In genomic region chr4:35106091-35106734, GRCh38 we compare ENCODE assay signal across 22 cellular contexts.
"Had no signal": no experiment of that assay in that cellular context is flagged by ENCODE, and none has a peak within 500 bp of the region (broad histone marks: within the 10 kb centered on the region; RNA-seq: fewer than 3 reads in every experiment).

No MANE protein-coding gene starts in this region.

- H3K36me3 ChIP-seq: ascending aorta, left lung, tibial artery, vagina had no signal

- H3K27me3 Mint-ChIP-seq: activated B cell treated with CpG ODN at 0.5 μM for 24 hours; activated CD4-positive, alpha-beta memory T cell treated with anti-CD3 and anti-CD28 coated beads, Interleukin-2, amount 10 ng/mL, durations not matched to agents 7 days and 5 days; activated CD8-positive, alpha-beta memory T cell treated with anti-CD3 and anti-CD28 coated beads, Interleukin-2, amount 10 ng/mL, durations not matched to agents 7 days and 5 days; activated naive CD4-positive, alpha-beta T cell treated with anti-CD3 and anti-CD28 coated beads, Interleukin-2, amount 50 U/mL, for 24 hours; activated T-cell treated with anti-CD3 and anti-CD28 coated beads, Interleukin-2, amount 50 U/mL, for 24 hours had no signal

- H3K4me1 ChIP-seq: ascending aorta, left lung, psoas muscle, tibial artery, vagina had no signal

- H3K4me3 ChIP-seq: ascending aorta, coronary artery, left lung, psoas muscle, tibial artery, vagina had no signal

- H3K27ac ChIP-seq: ascending aorta, coronary artery, left lung, psoas muscle, tibial artery, vagina had no signal

- DNase-seq: activated B cell treated with CpG ODN at 0.5 μM for 24 hours; activated CD4-positive, alpha-beta memory T cell treated with anti-CD3 and anti-CD28 coated beads, Interleukin-2, amount 10 ng/mL, durations not matched to agents 7 days and 5 days; activated CD4-positive, alpha-beta T cell treated with anti-CD3 and anti-CD28 coated beads for 48 hours; activated CD8-positive, alpha-beta memory T cell treated with anti-CD3 and anti-CD28 coated beads, Interleukin-2, amount 10 ng/mL, durations not matched to agents 7 days and 5 days; activated effector memory CD4-positive, alpha-beta T cell treated with anti-CD3 and anti-CD28 coated beads, Interleukin-2, amount 50 U/mL, for 16 hours; activated T-cell treated with anti-CD3 and anti-CD28 coated beads, Interleukin-2, amount 50 U/mL, for 24 hours; erythroblast; head of caudate nucleus; left lung; mammary epithelial cell; psoas muscle; right cardiac atrium; stimulated activated CD4-positive, alpha-beta T cell treated with anti-CD3 and anti-CD28 coated beads, Interleukin-2, amount 100 ng/mL, for 24 hours; stimulated activated naive CD8-positive, alpha-beta T cell treated with anti-CD3 and anti-CD28 coated beads, Interleukin-15, Interleukin-2, amounts not matched to agents 100 U/mL and 50 U/mL, for 24 hours; substantia nigra; T-helper 9 cell; tibial artery had no signal

- H3K27me3 ChIP-seq: ascending aorta, left lung, tibial artery, vagina had no signal

- ATAC-seq: activated CD8-positive, alpha-beta memory T cell treated with anti-CD3 and anti-CD28 coated beads, Interleukin-2, amount 10 ng/mL, durations not matched to agents 7 days and 5 days; psoas muscle; right cardiac atrium; stimulated activated naive CD8-positive, alpha-beta T cell treated with anti-CD3 and anti-CD28 coated beads, Interleukin-15, Interleukin-2, amounts not matched to agents 100 U/mL and 50 U/mL, for 24 hours had no signal

- H3K9me3 ChIP-seq: ascending aorta, psoas muscle, tibial artery, vagina had no signal

- H3K9me3 Mint-ChIP-seq: activated naive CD4-positive, alpha-beta T cell treated with anti-CD3 and anti-CD28 coated beads, Interleukin-2, amount 50 U/mL, for 24 hours had no signal

- H3K36me3 Mint-ChIP-seq: activated CD8-positive, alpha-beta memory T cell treated with anti-CD3 and anti-CD28 coated beads, Interleukin-2, amount 10 ng/mL, durations not matched to agents 7 days and 5 days; activated naive CD4-positive, alpha-beta T cell treated with anti-CD3 and anti-CD28 coated beads, Interleukin-2, amount 50 U/mL, for 24 hours had no signal

- FAIRE-seq: frontal cortex had no signal

- H3K27ac Mint-ChIP-seq: activated B cell treated with CpG ODN at 0.5 μM for 24 hours; activated CD4-positive, alpha-beta memory T cell treated with anti-CD3 and anti-CD28 coated beads, Interleukin-2, amount 10 ng/mL, durations not matched to agents 7 days and 5 days; activated CD8-positive, alpha-beta memory T cell treated with anti-CD3 and anti-CD28 coated beads, Interleukin-2, amount 10 ng/mL, durations not matched to agents 7 days and 5 days; activated naive CD4-positive, alpha-beta T cell treated with anti-CD3 and anti-CD28 coated beads, Interleukin-2, amount 50 U/mL, for 24 hours; activated T-cell treated with anti-CD3 and anti-CD28 coated beads, Interleukin-2, amount 50 U/mL, for 24 hours had no signal

- H3K4me1 Mint-ChIP-seq: activated B cell treated with CpG ODN at 0.5 μM for 24 hours; activated CD4-positive, alpha-beta memory T cell treated with anti-CD3 and anti-CD28 coated beads, Interleukin-2, amount 10 ng/mL, durations not matched to agents 7 days and 5 days; activated CD8-positive, alpha-beta memory T cell treated with anti-CD3 and anti-CD28 coated beads, Interleukin-2, amount 10 ng/mL, durations not matched to agents 7 days and 5 days; activated naive CD4-positive, alpha-beta T cell treated with anti-CD3 and anti-CD28 coated beads, Interleukin-2, amount 50 U/mL, for 24 hours had no signal

- H3K4me3 Mint-ChIP-seq: activated B cell treated with CpG ODN at 0.5 μM for 24 hours; activated CD4-positive, alpha-beta memory T cell treated with anti-CD3 and anti-CD28 coated beads, Interleukin-2, amount 10 ng/mL, durations not matched to agents 7 days and 5 days; activated CD8-positive, alpha-beta memory T cell treated with anti-CD3 and anti-CD28 coated beads, Interleukin-2, amount 10 ng/mL, durations not matched to agents 7 days and 5 days; activated naive CD4-positive, alpha-beta T cell treated with anti-CD3 and anti-CD28 coated beads, Interleukin-2, amount 50 U/mL, for 24 hours; activated T-cell treated with anti-CD3 and anti-CD28 coated beads, Interleukin-2, amount 50 U/mL, for 24 hours had no signal
